Comparison of ENCODE assay signal across 1 cellular context in genomic region chr7:20778063-20778721, GRCh38.
TF ChIP-seq lines count a peak whose summit lies in the region.

No MANE protein-coding gene starts in this region.

TF ChIP-seq in HepG2, 621 proteins besides CTCF, POLR2A, EP300 and RAD21 (continued from another document and continues in another):
- TF ChIP-seq ETS1 (CRISPR knock-in tag; IDR thresholded peaks at IDR 0.05) (0 out of 2 replicates have a peak, but pooled peaks have one; percentile 23), ZNF768 (CRISPR knock-in tag; IDR thresholded peaks at IDR 0.05) (0 out of 2 replicates have a peak, but pooled peaks have one; percentile 23), ZNF563 (CRISPR knock-in tag; IDR thresholded peaks at IDR 0.05) (0 out of 2 replicates have a peak, but pooled peaks have one; percentile 23), ZFP91 (CRISPR knock-in tag; IDR thresholded peaks at IDR 0.05; ENCODE audit: borderline replicate concordance) (peak; percentile 60), HOXA3 (CRISPR knock-in tag; IDR thresholded peaks at IDR 0.05) (peak; percentile 26; the same call in 1 of the 2 replicates), ARNT2 (CRISPR knock-in tag; IDR thresholded peaks at IDR 0.05; ENCODE audit: low read depth) (0 out of 2 replicates have a peak, but pooled peaks have one; percentile 41), KDM5B (CRISPR knock-in tag; IDR thresholded peaks at IDR 0.05; ENCODE audit: borderline replicate concordance) (0 out of 2 replicates have a peak, but pooled peaks have one; percentile 18), HMGXB4 (CRISPR knock-in tag; IDR thresholded peaks at IDR 0.05; ENCODE audit: borderline replicate concordance in 1 of 2, low read depth in 1 of 2) (0 out of 4 replicates have a peak, but pooled peaks of 1 of the 2 experiments have one; percentile 42), HNRNPL (IDR thresholded peaks at IDR 0.05; ENCODE audit: low read depth, low read length) (0 out of 2 replicates have a peak, but pooled peaks have one; percentile 13), YY1 (IDR thresholded peaks at IDR 0.05; ENCODE audit: insufficient read depth, insufficient replicate concordance, low read depth, low read length) (peak; percentile 37), ZBTB40 (IDR thresholded peaks at IDR 0.05) (no peak), ZBTB40 (CRISPR knock-in tag; IDR thresholded peaks at IDR 0.05) (no peak), ZNF20 (CRISPR knock-in tag; IDR thresholded peaks at IDR 0.05) (no peak), SPEN (CRISPR knock-in tag; IDR thresholded peaks at IDR 0.05; ENCODE audit: low read depth) (0 out of 2 replicates have a peak, but pooled peaks have one; percentile 37), TFDP1 (CRISPR knock-in tag; IDR thresholded peaks at IDR 0.05; ENCODE audit: borderline replicate concordance) (peak; percentile 41; the same call in 1 of the 2 replicates), ZNF788 (CRISPR knock-in tag; IDR thresholded peaks at IDR 0.05; ENCODE audit: borderline replicate concordance) (peak; percentile 44; the same call in 1 of the 2 replicates), TFE3 (CRISPR knock-in tag; IDR thresholded peaks at IDR 0.05) (0 out of 2 replicates have a peak, but pooled peaks have one; percentile 8), MXI1 (IDR thresholded peaks at IDR 0.05; ENCODE audit: borderline replicate concordance, low read depth, low read length) (peak; percentile 31; the same call in 1 of the 3 replicates), TERF1 (CRISPR knock-in tag; IDR thresholded peaks at IDR 0.05) (no peak), SMC3 (IDR thresholded peaks at IDR 0.05; ENCODE audit: low read length) (peak; percentile 7; the same call in 1 of the 2 replicates), ZIK1 (CRISPR knock-in tag; IDR thresholded peaks at IDR 0.05; ENCODE audit: borderline replicate concordance, low read depth) (peak; percentile 57; the same call in 1 of the 2 replicates), SALL1 (CRISPR knock-in tag; IDR thresholded peaks at IDR 0.05) (0 out of 2 replicates have a peak, but pooled peaks have one; percentile 31), ZNF775 (CRISPR knock-in tag; IDR thresholded peaks at IDR 0.05; ENCODE audit: borderline replicate concordance) (no peak), ZNF501 (CRISPR knock-in tag; IDR thresholded peaks at IDR 0.05) (peak; percentile 61; the same call in 1 of the 2 replicates), STAG1 (CRISPR knock-in tag; IDR thresholded peaks at IDR 0.05) (peak; percentile 90)
- TF ChIP-seq, protein P1, sequence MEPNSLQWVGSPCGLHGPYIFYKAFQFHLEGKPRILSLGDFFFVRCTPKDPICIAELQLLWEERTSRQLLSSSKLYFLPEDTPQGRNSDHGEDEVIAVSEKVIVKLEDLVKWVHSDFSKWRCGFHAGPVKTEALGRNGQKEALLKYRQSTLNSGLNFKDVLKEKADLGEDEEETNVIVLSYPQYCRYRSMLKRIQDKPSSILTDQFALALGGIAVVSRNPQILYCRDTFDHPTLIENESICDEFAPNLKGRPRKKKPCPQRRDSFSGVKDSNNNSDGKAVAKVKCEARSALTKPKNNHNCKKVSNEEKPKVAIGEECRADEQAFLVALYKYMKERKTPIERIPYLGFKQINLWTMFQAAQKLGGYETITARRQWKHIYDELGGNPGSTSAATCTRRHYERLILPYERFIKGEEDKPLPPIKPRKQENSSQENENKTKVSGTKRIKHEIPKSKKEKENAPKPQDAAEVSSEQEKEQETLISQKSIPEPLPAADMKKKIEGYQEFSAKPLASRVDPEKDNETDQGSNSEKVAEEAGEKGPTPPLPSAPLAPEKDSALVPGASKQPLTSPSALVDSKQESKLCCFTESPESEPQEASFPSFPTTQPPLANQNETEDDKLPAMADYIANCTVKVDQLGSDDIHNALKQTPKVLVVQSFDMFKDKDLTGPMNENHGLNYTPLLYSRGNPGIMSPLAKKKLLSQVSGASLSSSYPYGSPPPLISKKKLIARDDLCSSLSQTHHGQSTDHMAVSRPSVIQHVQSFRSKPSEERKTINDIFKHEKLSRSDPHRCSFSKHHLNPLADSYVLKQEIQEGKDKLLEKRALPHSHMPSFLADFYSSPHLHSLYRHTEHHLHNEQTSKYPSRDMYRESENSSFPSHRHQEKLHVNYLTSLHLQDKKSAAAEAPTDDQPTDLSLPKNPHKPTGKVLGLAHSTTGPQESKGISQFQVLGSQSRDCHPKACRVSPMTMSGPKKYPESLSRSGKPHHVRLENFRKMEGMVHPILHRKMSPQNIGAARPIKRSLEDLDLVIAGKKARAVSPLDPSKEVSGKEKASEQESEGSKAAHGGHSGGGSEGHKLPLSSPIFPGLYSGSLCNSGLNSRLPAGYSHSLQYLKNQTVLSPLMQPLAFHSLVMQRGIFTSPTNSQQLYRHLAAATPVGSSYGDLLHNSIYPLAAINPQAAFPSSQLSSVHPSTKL (CRISPR knock-in tag; IDR thresholded peaks at IDR 0.05) = 0 out of 2 replicates have a peak, but pooled peaks have one; percentile 15
- TF ChIP-seq, protein P2, sequence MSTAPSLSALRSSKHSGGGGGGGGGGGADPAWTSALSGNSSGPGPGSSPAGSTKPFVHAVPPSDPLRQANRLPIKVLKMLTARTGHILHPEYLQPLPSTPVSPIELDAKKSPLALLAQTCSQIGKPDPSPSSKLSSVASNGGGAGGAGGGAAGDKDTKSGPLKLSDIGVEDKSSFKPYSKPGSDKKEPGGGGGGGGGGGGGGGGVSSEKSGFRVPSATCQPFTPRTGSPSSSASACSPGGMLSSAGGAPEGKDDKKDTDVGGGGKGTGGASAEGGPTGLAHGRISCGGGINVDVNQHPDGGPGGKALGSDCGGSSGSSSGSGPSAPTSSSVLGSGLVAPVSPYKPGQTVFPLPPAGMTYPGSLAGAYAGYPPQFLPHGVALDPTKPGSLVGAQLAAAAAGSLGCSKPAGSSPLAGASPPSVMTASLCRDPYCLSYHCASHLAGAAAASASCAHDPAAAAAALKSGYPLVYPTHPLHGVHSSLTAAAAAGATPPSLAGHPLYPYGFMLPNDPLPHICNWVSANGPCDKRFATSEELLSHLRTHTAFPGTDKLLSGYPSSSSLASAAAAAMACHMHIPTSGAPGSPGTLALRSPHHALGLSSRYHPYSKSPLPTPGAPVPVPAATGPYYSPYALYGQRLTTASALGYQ (CRISPR knock-in tag; IDR thresholded peaks at IDR 0.05) = no peak
